Comparison of ENCODE assay signal across 8 cellular contexts in the genomic region with DNA sequence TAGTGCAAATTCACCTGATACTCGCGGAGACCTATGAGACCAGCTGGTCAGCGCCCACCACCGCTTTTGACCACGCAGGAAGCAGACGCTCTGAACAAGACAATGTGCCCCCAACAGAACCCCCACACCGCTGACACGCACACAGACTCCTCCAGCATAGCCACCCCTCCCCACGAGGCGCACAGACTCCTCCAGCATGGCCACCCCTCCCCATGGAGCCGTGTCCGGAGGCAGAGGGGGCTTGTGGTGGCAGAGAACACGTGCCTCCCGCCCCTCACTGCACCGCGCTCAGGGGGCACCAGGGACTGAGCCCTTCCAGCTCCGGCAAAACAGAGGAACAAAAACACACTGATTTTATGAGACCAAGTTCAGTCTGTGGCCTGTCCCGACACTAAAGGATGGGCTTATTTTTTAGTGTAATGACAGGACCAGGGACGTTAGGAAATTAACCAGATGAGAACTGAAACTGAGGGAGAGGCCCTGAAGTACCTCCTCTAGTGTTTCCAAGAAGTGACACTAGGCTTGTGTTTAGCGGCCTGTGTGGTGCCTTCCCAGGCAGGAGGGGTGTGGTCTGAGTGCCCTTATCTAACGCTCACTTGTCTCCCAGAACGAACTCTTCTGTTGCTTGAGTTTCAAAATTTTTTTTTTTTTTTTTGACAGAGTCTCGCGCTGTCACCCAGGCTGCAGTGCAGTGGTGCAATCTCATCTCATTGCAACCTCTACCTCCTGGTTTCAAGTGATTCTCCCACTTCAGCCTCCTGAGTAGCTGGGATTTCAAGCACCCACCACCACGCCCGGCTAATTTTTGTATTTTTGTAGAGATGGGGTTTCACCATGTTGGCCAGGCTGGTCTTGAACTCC. TPM values are rescaled to one million over a fixed set of nuclear protein-coding genes. Genes with fewer than 3 reads are reported as not detected.
DNase-seq lines count a peak whose midpoint lies in the region; ATAC-seq and TF ChIP-seq lines count a peak whose summit lies in the region.

No MANE protein-coding gene starts in this region.

- intact Hi-C loops in activated naive CD4-positive, alpha-beta T cell treated with anti-CD3 and anti-CD28 coated beads for 36 hours (cut with micrococcal nuclease): no loop called here
- intact Hi-C loops in activated B cell treated with CpG ODN at 0.5 μM for 24 hours (cut with micrococcal nuclease): no loop called here

- ATAC-seq in HG03095 (IDR thresholded peaks at IDR 0.05; ENCODE audit: unreplicated experiment) (peak; percentile 67), activated B cell treated with CpG ODN at 0.5 μM for 24 hours (ENCODE audit: low read depth) (peak; percentile 98), HG03469 (IDR thresholded peaks at IDR 0.05; ENCODE audit: unreplicated experiment) (no peak)

- POLR2A ChIA-PET in activated B cell treated with CpG ODN at 0.5 μM for 24 hours (lab: Charles Lee): interaction anchor here (1.4 kb wide), 1 partner anchor 8 kb away, joined by 5 read pairs; no protein-coding TSS in a partner anchor

- peaks cover 10% of the 10 kb centered on the region for H3K27me3 Mint-ChIP-seq in activated naive CD4-positive, alpha-beta T cell treated with anti-CD3 and anti-CD28 coated beads for 36 hours (ENCODE audit: low read depth)
- no peaks in the 10 kb centered on the region for H3K27me3 Mint-ChIP-seq in activated B cell treated with CpG ODN at 0.5 μM for 24 hours

- no peaks in the 10 kb centered on the region for H3K9me3 Mint-ChIP-seq in activated naive CD4-positive, alpha-beta T cell treated with anti-CD3 and anti-CD28 coated beads for 36 hours
- peaks cover 5% of the 10 kb centered on the region for H3K9me3 Mint-ChIP-seq in activated B cell treated with CpG ODN at 0.5 μM for 24 hours

- no peaks in the 10 kb centered on the region for H3K36me3 Mint-ChIP-seq in activated naive CD4-positive, alpha-beta T cell treated with anti-CD3 and anti-CD28 coated beads for 36 hours (ENCODE audit: low read depth)
- H3K36me3 Mint-ChIP-seq in activated B cell treated with CpG ODN at 0.5 μM for 24 hours (ENCODE audit: low read depth): no peaks in the 10 kb centered on the region

- no peak for TF ChIP-seq CTCF in activated B cell treated with CpG ODN at 0.5 μM for 24 hours (IDR thresholded peaks at IDR 0.05)

- H3K4me1 Mint-ChIP-seq in activated naive CD4-positive, alpha-beta T cell treated with anti-CD3 and anti-CD28 coated beads for 36 hours (ENCODE audit: low read depth): peaks cover 20% of the 10 kb centered on the region
- peaks cover 14% of the 10 kb centered on the region for H3K4me1 Mint-ChIP-seq in activated B cell treated with CpG ODN at 0.5 μM for 24 hours

- CTCF ChIA-PET in activated naive CD4-positive, alpha-beta T cell treated with anti-CD3 and anti-CD28 coated beads for 36 hours (lab: Charles Lee): interaction anchor here (0.7 kb wide), 1 partner anchor 118 kb away, joined by 5 read pairs; no protein-coding TSS in a partner anchor
- CTCF ChIA-PET in activated B cell treated with CpG ODN at 0.5 μM for 24 hours (lab: Charles Lee): no interaction called here

- peak overlapping the region; percentile 66 for H3K27ac Mint-ChIP-seq in activated naive CD4-positive, alpha-beta T cell treated with anti-CD3 and anti-CD28 coated beads for 36 hours
- H3K27ac Mint-ChIP-seq in activated B cell treated with CpG ODN at 0.5 μM for 24 hours: peak overlapping the region; percentile 12

- no peak overlapping the region for H3K4me3 Mint-ChIP-seq in activated naive CD4-positive, alpha-beta T cell treated with anti-CD3 and anti-CD28 coated beads for 36 hours
- peak overlapping the region; percentile 42 for H3K4me3 Mint-ChIP-seq in activated B cell treated with CpG ODN at 0.5 μM for 24 hours

- DNase-seq in activated naive CD4-positive, alpha-beta T cell treated with anti-CD3 and anti-CD28 coated beads for 36 hours: peak; percentile 83
- no peak for DNase-seq in activated naive CD4-positive, alpha-beta T cell (lab: John Stamatoyannopoulos, UW)
- DNase-seq in activated B cell treated with CpG ODN at 0.5 μM for 24 hours (no peak), NCI-H526 treated with DMSO at 0.1 percent for 48 hours (lab: John Stamatoyannopoulos, UW) (no peak), DMS53 treated with DMSO at 0.1 percent for 48 hours (lab: John Stamatoyannopoulos, UW; ENCODE audit: unreplicated experiment) (no peak)
- peak; percentile 59 for DNase-seq in stimulated activated CD8-positive, alpha-beta memory T cell treated with anti-CD3 and anti-CD28 coated beads, Interleukin-4, amount 100 ng/mL, for 48 hours

RNA-seq across cellular contexts. Expression of a gene that starts 10.0 kb away (rescaled TPM):
- 10 to 100 TPM; 57.9 to 64.1 TPM for total RNA-seq in activated naive CD4-positive, alpha-beta T cell treated with anti-CD3 and anti-CD28 coated beads for 36 hours
- 48.9 and 57.7 TPM in 2 replicates for total RNA-seq in activated B cell treated with CpG ODN at 0.5 μM for 24 hours

Comparison
In these comparisons a context has a peak if more than half of its experiments do, and no peak if none do; other contexts are left out.
1. DNase-seq: peak in activated naive CD4-positive, alpha-beta T cell treated with anti-CD3 and anti-CD28 coated beads for 36 hours (single experiment) and stimulated activated CD8-positive, alpha-beta memory T cell treated with anti-CD3 and anti-CD28 coated beads, Interleukin-4, amount 100 ng/mL, for 48 hours (single experiment); none in activated naive CD4-positive, alpha-beta T cell (0 of 4), activated B cell treated with CpG ODN at 0.5 μM for 24 hours (single experiment), NCI-H526 treated with DMSO at 0.1 percent for 48 hours (single experiment) and DMS53 treated with DMSO at 0.1 percent for 48 hours (single experiment).